Comparison of ENCODE assay signal across 8 cellular contexts in the genomic region with DNA sequence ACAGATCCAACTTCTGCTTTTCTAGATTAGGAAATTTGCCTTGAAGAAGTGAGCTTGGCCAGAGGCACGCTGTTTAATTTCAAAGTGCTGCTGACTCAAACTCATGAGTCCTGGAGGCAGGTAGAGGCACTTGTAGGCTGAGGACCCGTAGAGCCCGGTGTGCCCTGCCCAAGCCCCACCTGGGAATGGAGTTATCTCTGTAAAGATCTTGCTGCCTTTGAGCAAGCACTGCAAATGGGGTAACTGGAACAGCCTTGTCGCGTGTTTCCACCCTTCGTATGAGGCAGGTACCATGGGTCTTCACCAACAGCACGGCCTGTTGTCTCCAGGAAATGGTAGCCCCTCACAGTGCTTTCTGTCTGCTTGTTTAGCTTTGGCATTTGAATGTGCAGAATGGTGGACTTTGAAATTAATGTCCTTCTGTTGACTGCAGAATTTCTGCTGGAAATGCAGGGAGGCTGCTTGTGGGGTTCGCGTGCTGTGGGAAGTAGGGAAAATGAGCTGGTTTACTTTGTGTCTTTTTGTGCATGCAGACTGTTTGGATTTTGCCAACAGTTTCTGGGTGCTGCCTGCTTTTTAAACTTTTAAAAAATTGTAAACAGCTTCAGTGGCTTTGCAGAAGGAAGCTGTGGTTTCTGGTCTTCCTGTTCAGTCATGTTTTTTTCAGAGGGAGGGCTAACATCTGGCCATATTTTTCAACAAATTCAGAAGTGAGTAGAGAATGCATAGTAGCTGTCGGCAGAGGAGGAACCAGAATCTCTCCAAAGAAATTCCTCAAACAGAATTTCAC. TPM values are rescaled to one million over a fixed set of nuclear protein-coding genes. Genes with fewer than 3 reads are reported as not detected.
A peak's percentile ranks its signal among the peaks of the same experiment; 100 is the strongest.
DNase-seq lines count a peak whose midpoint lies in the region; ATAC-seq and TF ChIP-seq lines count a peak whose summit lies in the region.

No MANE protein-coding gene starts in this region.

- no peaks in the 10 kb centered on the region for H3K36me3 ChIP-seq in hepatocyte (replicated peaks; ENCODE audit: insufficient read depth, low read depth)

- peaks cover 77% of the 10 kb centered on the region for H3K4me1 Mint-ChIP-seq in activated naive CD8-positive, alpha-beta T cell treated with anti-CD3 and anti-CD28 coated beads, Interleukin-2, amount 50 U/mL, for 24 hours

- no peak overlapping the region for H3K4me2 ChIP-seq in hepatocyte

- no peak overlapping the region for H3K27ac ChIP-seq in hepatocyte

- no peaks in the 10 kb centered on the region for H3K27me3 Mint-ChIP-seq in activated naive CD8-positive, alpha-beta T cell treated with anti-CD3 and anti-CD28 coated beads, Interleukin-2, amount 50 U/mL, for 24 hours

- H3K27me3 ChIP-seq in hepatocyte: no peaks in the 10 kb centered on the region

- peaks cover 4% of the 10 kb centered on the region for H4K20me1 ChIP-seq in hepatocyte (ENCODE audit: insufficient read depth, poor library complexity, severe bottlenecking)

- peaks cover 34% of the 10 kb centered on the region for H3K36me3 Mint-ChIP-seq in activated naive CD8-positive, alpha-beta T cell treated with anti-CD3 and anti-CD28 coated beads, Interleukin-2, amount 50 U/mL, for 24 hours (ENCODE audit: low read depth)

- DNase-seq in AG08395 (ENCODE audit: low spot score): peak; percentile 57
- DNase-seq in MV-4-11 (lab: John Stamatoyannopoulos, UW): peak; percentile 91
- DNase-seq in activated naive CD8-positive, alpha-beta T cell treated with anti-CD3 and anti-CD28 coated beads, Interleukin-2, amount 50 U/mL, for 24 hours: peak; percentile 18
- DNase-seq in mesenteric fat pad (ENCODE audit: low spot score): peak; percentile 72
- no peak for DNase-seq in NCI-H1092 (lab: John Stamatoyannopoulos, UW)
- DNase-seq in NCI-H2196 treated with DMSO at 0.1 percent for 48 hours (lab: John Stamatoyannopoulos, UW; ENCODE audit: unreplicated experiment): no peak
- DNase-seq in hepatocyte (ENCODE audit: low spot score): no peak

- no peak overlapping the region for H3K4me3 ChIP-seq in hepatocyte

- whole genome bisulfite sequencing in hepatocyte (ENCODE audit: low lambda C conversion rate, missing lambda C conversion rate): 92% methylated on average over 10 of the region's 10 CpGs

- peak overlapping the region; percentile 78 for H3K4me3 Mint-ChIP-seq in activated naive CD8-positive, alpha-beta T cell treated with anti-CD3 and anti-CD28 coated beads, Interleukin-2, amount 50 U/mL, for 24 hours

- H3K9me2 ChIP-seq in hepatocyte (replicated peaks; ENCODE audit: insufficient read depth): no peaks in the 10 kb centered on the region

- no peaks in the 10 kb centered on the region for H3K9me3 ChIP-seq in hepatocyte (ENCODE audit: low read depth)

- H3K4me1 ChIP-seq in hepatocyte (ENCODE audit: insufficient read depth): no peaks in the 10 kb centered on the region

- H3K9me3 Mint-ChIP-seq in activated naive CD8-positive, alpha-beta T cell treated with anti-CD3 and anti-CD28 coated beads, Interleukin-2, amount 50 U/mL, for 24 hours: no peaks in the 10 kb centered on the region

- H3K27ac Mint-ChIP-seq in activated naive CD8-positive, alpha-beta T cell treated with anti-CD3 and anti-CD28 coated beads, Interleukin-2, amount 50 U/mL, for 24 hours: peak overlapping the region; percentile 87

- no peak overlapping the region for H2AFZ ChIP-seq in hepatocyte

- peaks cover 79% of the 10 kb centered on the region for H3K79me2 ChIP-seq in hepatocyte

- peak; percentile 70 for ATAC-seq in GM19351 (IDR thresholded peaks at IDR 0.05; ENCODE audit: unreplicated experiment)
- no peak for ATAC-seq in activated naive CD8-positive, alpha-beta T cell treated with anti-CD3 and anti-CD28 coated beads, Interleukin-2, amount 50 U/mL, for 24 hours

- TF ChIP-seq CTCF in hepatocyte (IDR thresholded peaks at IDR 0.05; ENCODE audit: poor library complexity): no peak

RNA-seq across cellular contexts. Expression of a gene that starts 27.2 kb away (rescaled TPM):
- total RNA-seq in mesenteric fat pad: 53.2 TPM
- 31.6 and 32.2 TPM in 2 replicates for total RNA-seq in hepatocyte
- 53.8 and 57.1 TPM in 2 replicates for polyA plus RNA-seq in hepatocyte

RNA-seq across cellular contexts. Expression of a gene that starts 48.4 kb away (rescaled TPM):
- total RNA-seq in mesenteric fat pad (8.7 TPM), hepatocyte (0.03 TPM in 1 of 2 replicates, not detected in the other)
- polyA plus RNA-seq in hepatocyte: 0.10 TPM in 1 of 2 replicates, not detected in the other

Comparison
In these comparisons a context has a peak if more than half of its experiments do, and no peak if none do; other contexts are left out.
1. DNase-seq: peak in AG08395 (single experiment), MV-4-11 (single experiment), activated naive CD8-positive, alpha-beta T cell treated with anti-CD3 and anti-CD28 coated beads, Interleukin-2, amount 50 U/mL, for 24 hours (single experiment) and mesenteric fat pad (single experiment); none in NCI-H1092 (single experiment), NCI-H2196 treated with DMSO at 0.1 percent for 48 hours (single experiment) and hepatocyte (single experiment).